22 cellular contexts compared by ENCODE assay signal in genomic region chr4:2076908-2077534, GRCh38. TPM values are rescaled to one million over a fixed set of nuclear protein-coding genes. Genes with fewer than 3 reads are reported as not detected.
DNase-seq lines count a peak whose midpoint lies in the region; ATAC-seq and TF ChIP-seq lines count a peak whose summit lies in the region.
"Had no signal": no experiment of that assay in that cellular context is flagged by ENCODE, and none has a peak within 500 bp of the region (broad histone marks: within the 10 kb centered on the region; RNA-seq: fewer than 3 reads in every experiment).

No MANE protein-coding gene starts in this region.

- POLR2A ChIA-PET in CD8-positive, alpha-beta T cell (lab: Charles Lee): no interaction called here

- H3K4me1 ChIP-seq in neuronal stem cell (ENCODE audit: control insufficient read depth in 2 of 2, insufficient read depth in 1 of 2, low read depth in 1 of 2, low read length in 2 of 2): peaks cover 3 to 30% of the 10 kb centered on the region in 2 donors
- H3K4me1 ChIP-seq in CD8-positive, alpha-beta T cell (ENCODE audit: insufficient read depth, low read length): no peaks in the 10 kb centered on the region
- H3K4me1 ChIP-seq: ascending aorta had no signal

- no peak overlapping the region for H3K18ac ChIP-seq in neuronal stem cell (ENCODE audit: low read length)

- no peaks in the 10 kb centered on the region for H3K4me1 Mint-ChIP-seq in CD8-positive, alpha-beta T cell (ENCODE audit: low read depth)
- H3K4me1 Mint-ChIP-seq in activated T-helper 17 cell treated with anti-CD3 and anti-CD28 coated beads, Interleukin-2, amount 50 U/mL, for 72 hours: no peaks in the 10 kb centered on the region
- H3K4me1 Mint-ChIP-seq: activated naive CD4-positive, alpha-beta T cell treated with anti-CD3 and anti-CD28 coated beads, Interleukin-2, amount 50 U/mL, for 24 hours; memory B cell; stimulated activated naive B cell treated with anti-CD40 and anti-IgM and Interleukin-4, amounts not matched to agents 10 μg/mL and 1 μg/mL and 100 μg/mL, for 72 hours; T-cell had no signal

- no peak overlapping the region for H3K4me2 ChIP-seq in neuronal stem cell (ENCODE audit: insufficient read depth, low read length, poor library complexity, severe bottlenecking)

- no peaks in the 10 kb centered on the region for H3K9me3 Mint-ChIP-seq in CD8-positive, alpha-beta T cell
- no peaks in the 10 kb centered on the region for H3K9me3 Mint-ChIP-seq in activated T-helper 17 cell treated with anti-CD3 and anti-CD28 coated beads, Interleukin-2, amount 50 U/mL, for 72 hours
- H3K9me3 Mint-ChIP-seq: activated naive CD4-positive, alpha-beta T cell treated with anti-CD3 and anti-CD28 coated beads, Interleukin-2, amount 50 U/mL, for 24 hours; activated T-cell treated with anti-CD3 and anti-CD28 coated beads, Interleukin-2, amount 50 U/mL, for 4 hours; memory B cell; T-cell had no signal

- no peak overlapping the region for H2BK12ac ChIP-seq in neuronal stem cell (ENCODE audit: low read length)

- no peak overlapping the region for H2BK15ac ChIP-seq in neuronal stem cell (ENCODE audit: low read length)

- H3K27ac ChIP-seq in neuronal stem cell (replicated peaks; ENCODE audit: low read length) (no peak overlapping the region), substantia nigra (ENCODE audit: low read depth, low read length, poor library complexity, severe bottlenecking) (no peak overlapping the region)
- no peak overlapping the region for H3K27ac ChIP-seq in CD8-positive, alpha-beta T cell (ENCODE audit: low read depth, low read length)
- H3K27ac ChIP-seq: ascending aorta, C4-2B, epithelial cell of prostate, thyroid gland had no signal

- H3K36me3 Mint-ChIP-seq in CD8-positive, alpha-beta T cell: no peaks in the 10 kb centered on the region
- H3K36me3 Mint-ChIP-seq in activated T-helper 17 cell treated with anti-CD3 and anti-CD28 coated beads, Interleukin-2, amount 50 U/mL, for 72 hours (ENCODE audit: low read depth): no peaks in the 10 kb centered on the region
- H3K36me3 Mint-ChIP-seq: activated naive CD4-positive, alpha-beta T cell treated with anti-CD3 and anti-CD28 coated beads, Interleukin-2, amount 50 U/mL, for 24 hours; memory B cell; stimulated activated naive B cell treated with anti-CD40 and anti-IgM and Interleukin-4, amounts not matched to agents 10 μg/mL and 1 μg/mL and 100 μg/mL, for 72 hours; T-cell had no signal

- CTCF ChIA-PET in CD8-positive, alpha-beta T cell (lab: Charles Lee): no interaction called here

- no peak overlapping the region for H3K27ac Mint-ChIP-seq in CD8-positive, alpha-beta T cell
- no peak overlapping the region for H3K27ac Mint-ChIP-seq in activated T-helper 17 cell treated with anti-CD3 and anti-CD28 coated beads, Interleukin-2, amount 50 U/mL, for 72 hours
- H3K27ac Mint-ChIP-seq: activated naive CD4-positive, alpha-beta T cell treated with anti-CD3 and anti-CD28 coated beads, Interleukin-2, amount 50 U/mL, for 24 hours; memory B cell; stimulated activated naive B cell treated with anti-CD40 and anti-IgM and Interleukin-4, amounts not matched to agents 10 μg/mL and 1 μg/mL and 100 μg/mL, for 72 hours; T-cell had no signal

- no peaks in the 10 kb centered on the region for H3K9me3 ChIP-seq in neuronal stem cell (replicated peaks in 1 of 2; ENCODE audit: control insufficient read depth in 2 of 2, insufficient read depth in 1 of 2, low read depth in 1 of 2, low read length in 2 of 2)
- H3K9me3 ChIP-seq in CD8-positive, alpha-beta T cell (ENCODE audit: low read length): no peaks in the 10 kb centered on the region
- H3K9me3 ChIP-seq: ascending aorta, thyroid gland had no signal

- peak; percentile 59 for DNase-seq in COLO829 (ENCODE audit: low spot score)
- peak; percentile 64 for DNase-seq in HuH-7 (ENCODE audit: low spot score)
- DNase-seq in epidermal melanocyte (ENCODE audit: insufficient read length, low spot score): peak; percentile 77
- no peak for DNase-seq in neuronal stem cell (ENCODE audit: low spot score)
- DNase-seq in substantia nigra (lab: John Stamatoyannopoulos, UW): no peak
- DNase-seq in CD8-positive, alpha-beta T cell: no peak
- DNase-seq: activated CD4-positive, alpha-beta T cell treated with anti-CD3 and anti-CD28 coated beads for 48 hours; activated T-cell treated with anti-CD3 and anti-CD28 coated beads, Interleukin-2, amount 50 U/mL, for 4 hours; left colon; retina; stimulated activated CD4-positive, alpha-beta T cell treated with anti-CD3 and anti-CD28 coated beads, Interleukin-12 subunit alpha, Interleukin-12 subunit beta, amount 100 ng/mL, for 4 hours; stimulated activated CD4-positive, alpha-beta T cell treated with anti-CD3 and anti-CD28 coated beads, Interleukin-4, amount 100 ng/mL, for 24 hours; stimulated activated naive B cell treated with anti-CD40 and anti-IgM and Interleukin-4, amounts not matched to agents 10 μg/mL and 1 μg/mL and 100 μg/mL, for 72 hours; thyroid gland had no signal

- H3K4me3 ChIP-seq in neuronal stem cell (ENCODE audit: low read length in 2 of 2): no peak overlapping the region
- H3K4me3 ChIP-seq in CD8-positive, alpha-beta T cell (ENCODE audit: low read depth, low read length): no peak overlapping the region
- H3K4me3 ChIP-seq: ascending aorta, thyroid gland had no signal

- H3K9ac ChIP-seq in neuronal stem cell (ENCODE audit: low read depth, low read length, poor library complexity): no peak overlapping the region

- H4K91ac ChIP-seq in neuronal stem cell (ENCODE audit: low read depth, low read length, poor library complexity): no peak overlapping the region

- WGBS in neuronal stem cell (ENCODE audit: extremely low coverage in 2 of 2, insufficient read length in 2 of 2, insufficient replicate concordance in 1 of 2), 2 donors: no CpG with 5 or more reads among the region's 9 CpGs

- ATAC-seq in CD8-positive, alpha-beta T cell: no peak
- ATAC-seq in activated T-helper 17 cell treated with anti-CD3 and anti-CD28 coated beads, Interleukin-2, amount 50 U/mL, for 72 hours (replicated peaks): no peak
- ATAC-seq in HG02571 (IDR thresholded peaks at IDR 0.05; ENCODE audit: unreplicated experiment): no peak
- ATAC-seq: activated T-cell treated with anti-CD3 and anti-CD28 coated beads, Interleukin-2, amount 50 U/mL, for 4 hours; left colon; T-cell had no signal

- H2BK5ac ChIP-seq in neuronal stem cell (ENCODE audit: low read length): peak overlapping the region; percentile 55

- H3K23ac ChIP-seq in neuronal stem cell (ENCODE audit: low read depth, low read length, poor library complexity): no peak overlapping the region

- H3K4ac ChIP-seq in neuronal stem cell (ENCODE audit: low read length): no peak overlapping the region

- no peak overlapping the region for H3K4me3 Mint-ChIP-seq in CD8-positive, alpha-beta T cell
- no peak overlapping the region for H3K4me3 Mint-ChIP-seq in activated T-helper 17 cell treated with anti-CD3 and anti-CD28 coated beads, Interleukin-2, amount 50 U/mL, for 72 hours
- H3K4me3 Mint-ChIP-seq: activated naive CD4-positive, alpha-beta T cell treated with anti-CD3 and anti-CD28 coated beads, Interleukin-2, amount 50 U/mL, for 24 hours; activated T-cell treated with anti-CD3 and anti-CD28 coated beads, Interleukin-2, amount 50 U/mL, for 4 hours; memory B cell; stimulated activated naive B cell treated with anti-CD40 and anti-IgM and Interleukin-4, amounts not matched to agents 10 μg/mL and 1 μg/mL and 100 μg/mL, for 72 hours; T-cell had no signal

- H3K14ac ChIP-seq in neuronal stem cell (ENCODE audit: low read length): no peak overlapping the region

- H3K27me3 Mint-ChIP-seq in CD8-positive, alpha-beta T cell (ENCODE audit: low read depth): no peaks in the 10 kb centered on the region
- no peaks in the 10 kb centered on the region for H3K27me3 Mint-ChIP-seq in activated T-helper 17 cell treated with anti-CD3 and anti-CD28 coated beads, Interleukin-2, amount 50 U/mL, for 72 hours
- H3K27me3 Mint-ChIP-seq: activated naive CD4-positive, alpha-beta T cell treated with anti-CD3 and anti-CD28 coated beads, Interleukin-2, amount 50 U/mL, for 24 hours; T-cell had no signal

- no peak overlapping the region for H2AFZ ChIP-seq in neuronal stem cell (ENCODE audit: low read length)

- TF ChIP-seq CTCF in CD8-positive, alpha-beta T cell (IDR thresholded peaks at IDR 0.05): no peak

- no peaks in the 10 kb centered on the region for H3K36me3 ChIP-seq in neuronal stem cell (replicated peaks in 1 of 2; ENCODE audit: control insufficient read depth in 2 of 2, insufficient read depth in 2 of 2, low read length in 2 of 2)
- H3K36me3 ChIP-seq in CD8-positive, alpha-beta T cell (ENCODE audit: insufficient read depth, low read length): no peaks in the 10 kb centered on the region
- H3K36me3 ChIP-seq: ascending aorta, thyroid gland had no signal

- no peak overlapping the region for H4K8ac ChIP-seq in neuronal stem cell (ENCODE audit: low read depth, low read length)

- no peak overlapping the region for H2BK120ac ChIP-seq in neuronal stem cell (ENCODE audit: low read depth, low read length)

- H3K27me3 ChIP-seq in neuronal stem cell (ENCODE audit: control insufficient read depth in 3 of 3, insufficient read depth in 3 of 3, low read depth in 1 of 3, low read length in 3 of 3): no peaks in the 10 kb centered on the region
- no peaks in the 10 kb centered on the region for H3K27me3 ChIP-seq in CD8-positive, alpha-beta T cell (ENCODE audit: insufficient read depth, low read length)
- H3K27me3 ChIP-seq: ascending aorta, thyroid gland had no signal

- H2AK5ac ChIP-seq in neuronal stem cell (ENCODE audit: low read depth, low read length): no peak overlapping the region

- intact Hi-C loops in CD8-positive, alpha-beta T cell (cut with DNase I, micrococcal nuclease): no loop called here

- H3K79me1 ChIP-seq in neuronal stem cell (ENCODE audit: low read depth, low read length): no peaks in the 10 kb centered on the region

RNA-seq across cellular contexts. Expression of gene NAT8L, which starts 17.9 kb away (rescaled TPM):
- 5.1 TPM for polyA plus RNA-seq in neuronal stem cell (2013, experiment 1 of 2)
- polyA plus RNA-seq in neuronal stem cell (2013, experiment 2 of 2): 5.2 TPM
- total RNA-seq in CD8-positive, alpha-beta T cell: under 1 TPM; 0.08 to 0.11 TPM
- under 1 TPM in 1 of 2 donors, not detected in 1; 0.22 TPM for total RNA-seq in activated T-helper 17 cell treated with anti-CD3 and anti-CD28 coated beads, Interleukin-2, amount 50 U/mL, for 72 hours
- total RNA-seq: ascending aorta had no signal

Comparison
In these comparisons a context has a peak if more than half of its experiments do, and no peak if none do; other contexts are left out.
1. DNase-seq: peak in COLO829 (single experiment), HuH-7 (single experiment) and epidermal melanocyte (single experiment); none in neuronal stem cell (single experiment), substantia nigra (0 of 49) and CD8-positive, alpha-beta T cell (0 of 7).